Comparison of ENCODE assay signal across 21 cellular contexts in the genomic region with DNA sequence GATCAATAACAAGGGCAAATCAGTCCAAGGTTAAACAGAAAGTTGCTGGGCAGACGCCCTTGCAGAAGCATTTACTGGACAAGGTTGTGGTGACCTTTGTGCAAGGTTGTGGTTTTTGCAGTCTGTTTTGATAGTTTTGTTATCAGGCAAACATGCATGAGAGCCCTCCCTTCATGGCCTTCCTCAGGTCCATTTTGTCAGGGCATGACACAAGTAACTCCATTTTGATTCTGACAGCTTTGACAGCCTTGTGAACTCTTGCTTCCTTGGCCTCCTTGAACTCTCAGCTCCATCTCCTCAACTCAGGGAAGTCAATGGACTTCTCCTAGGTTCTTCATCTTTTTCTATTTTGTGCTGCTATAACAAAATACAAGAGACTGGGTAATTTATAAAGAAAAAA.
DNase-seq lines count a peak whose midpoint lies in the region; ATAC-seq, FAIRE-seq and TF ChIP-seq lines count a peak whose summit lies in the region.
"Had no signal": no experiment of that assay in that cellular context is flagged by ENCODE, and none has a peak within 500 bp of the region (broad histone marks: within the 10 kb centered on the region; RNA-seq: fewer than 3 reads in every experiment).

No MANE protein-coding gene starts in this region.

- H3K4me3 ChIP-seq in A549 (no peak overlapping the region), HUES48 (ENCODE audit: low read depth, low read length) (no peak overlapping the region), trophoblast cell (ENCODE audit: low read depth, low read length) (no peak overlapping the region), mucosa of descending colon (no peak overlapping the region)
- H3K4me3 ChIP-seq: BLaER1, GM12878 had no signal

- no peak overlapping the region for H3K4ac ChIP-seq in trophoblast cell (ENCODE audit: low read depth, low read length)

- peak overlapping the region; percentile 13 to 83; a peak in 3 of 6 replicates for H3K27ac ChIP-seq in A549
- peak overlapping the region; percentile 44 for H3K27ac ChIP-seq in HUES48 (ENCODE audit: low read depth, low read length)
- no peak overlapping the region for H3K27ac ChIP-seq in trophoblast cell (ENCODE audit: low read depth, low read length)
- H3K27ac ChIP-seq: 22Rv1, BLaER1 had no signal

- 82% methylated on average over 1 of the region's 1 CpG for WGBS in A549 (ENCODE audit: missing lambda C conversion rate)
- WGBS in trophoblast cell (ENCODE audit: extremely low coverage, insufficient coverage, insufficient read length) = no CpG with 5 or more reads among the region's 1 CpG

- no peak overlapping the region for H3K4me2 ChIP-seq in A549
- no peak overlapping the region for H3K4me2 ChIP-seq in trophoblast cell (ENCODE audit: low read length)
- H3K4me2 ChIP-seq: BLaER1 had no signal

- no peak overlapping the region for H2BK5ac ChIP-seq in trophoblast cell (ENCODE audit: low read depth, low read length, poor library complexity)

- 0 out of 3 replicates have a peak, but pooled peaks cover 3% of the 10 kb centered on the region for H3K9me3 ChIP-seq in A549
- peaks cover 12% of the 10 kb centered on the region; the same call in 1 of the 2 replicates for H3K9me3 ChIP-seq in HUES48 (ENCODE audit: control insufficient read depth, insufficient read depth, low read length)
- no peaks in the 10 kb centered on the region for H3K9me3 ChIP-seq in trophoblast cell (ENCODE audit: insufficient read depth, low read depth, low read length)
- no peaks in the 10 kb centered on the region for H3K9me3 ChIP-seq in mucosa of descending colon
- H3K9me3 ChIP-seq: BLaER1 had no signal

- H3K4me1 ChIP-seq in A549 = peaks cover 37% of the 10 kb centered on the region
- peaks cover 29% of the 10 kb centered on the region for H3K4me1 ChIP-seq in HUES48 (ENCODE audit: control insufficient read depth, insufficient read depth, low read length)
- H3K4me1 ChIP-seq in trophoblast cell (ENCODE audit: control insufficient read depth in 1 of 2, insufficient read depth in 2 of 2, low read length in 2 of 2) = peaks cover 6 to 17% of the 10 kb centered on the region in 2 experiments
- no peaks in the 10 kb centered on the region for H3K4me1 ChIP-seq in mucosa of descending colon (ENCODE audit: low read depth)
- H3K4me1 ChIP-seq: BLaER1 had no signal

- peak overlapping the region; percentile 4 for H4K91ac ChIP-seq in trophoblast cell (ENCODE audit: low read depth, low read length)

- no peak for TF ChIP-seq RAD21 in A549 (conservative IDR thresholded peaks at IDR 0.05 in 1 of 2, IDR thresholded peaks at IDR 0.05 in 1 of 2)

- H4K8ac ChIP-seq in trophoblast cell (ENCODE audit: low read depth, low read length) = no peak overlapping the region

- no peaks in the 10 kb centered on the region for H3K79me2 ChIP-seq in trophoblast cell (ENCODE audit: control insufficient read depth, insufficient read depth, low read length, poor library complexity)

- no peak for TF ChIP-seq POLR2A in A549 (IDR thresholded peaks at IDR 0.05; ENCODE audit: low read length)

- no peaks in the 10 kb centered on the region for H3K27me3 ChIP-seq in HUES48 (ENCODE audit: control insufficient read depth, insufficient read depth, low read length)
- no peaks in the 10 kb centered on the region for H3K27me3 ChIP-seq in trophoblast cell (ENCODE audit: insufficient read depth, low read length)
- H3K27me3 ChIP-seq: BLaER1 had no signal

- H3K4me1 Mint-ChIP-seq in WTC11 = peaks cover 55% of the 10 kb centered on the region
- no peaks in the 10 kb centered on the region for H3K4me1 Mint-ChIP-seq in activated T-helper 1 cell treated with anti-CD3 and anti-CD28 coated beads, Interleukin-12 subunit alpha, Interleukin-12 subunit beta, Interleukin-2, Interleukin-4 antibody, amounts not matched to agents 30 ng/mL and 10 ng/mL and 1 ng/mL, durations not matched to agents 14 hours and 24 hours and 36 hours (ENCODE audit: low read depth)
- H3K4me1 Mint-ChIP-seq: CD14-positive monocyte; CD4-positive, alpha-beta memory T cell had no signal

- intact Hi-C loops in mucosa of descending colon (cut with DNase I, micrococcal nuclease) = no loop called here
- intact Hi-C loops in activated T-helper 1 cell treated with anti-CD3 and anti-CD28 coated beads, Interleukin-12 subunit alpha, Interleukin-12 subunit beta, Interleukin-2, Interleukin-4 antibody, amounts not matched to agents 30 ng/mL and 10 ng/mL and 1 ng/mL, durations not matched to agents 14 hours and 24 hours and 36 hours (cut with micrococcal nuclease) = no loop called here

- peaks cover 10% of the 10 kb centered on the region for H3K27me3 Mint-ChIP-seq in WTC11 (ENCODE audit: low read depth)
- H3K27me3 Mint-ChIP-seq in activated T-helper 1 cell treated with anti-CD3 and anti-CD28 coated beads, Interleukin-12 subunit alpha, Interleukin-12 subunit beta, Interleukin-2, Interleukin-4 antibody, amounts not matched to agents 30 ng/mL and 10 ng/mL and 1 ng/mL, durations not matched to agents 14 hours and 24 hours and 36 hours (ENCODE audit: insufficient read depth) = peaks cover 8% of the 10 kb centered on the region

- H3K79me1 ChIP-seq in trophoblast cell (ENCODE audit: low read length) = peaks cover 14% of the 10 kb centered on the region

- POLR2A ChIA-PET in A549 (lab: Yijun Ruan, JAX) = no interaction called here
- POLR2A ChIA-PET in WTC11 (lab: Charles Lee) = no interaction called here

- H4K12ac ChIP-seq in trophoblast cell (ENCODE audit: low read depth, low read length) = no peak overlapping the region

- no peak overlapping the region for H3K4me3 Mint-ChIP-seq in WTC11
- H3K4me3 Mint-ChIP-seq in activated T-helper 1 cell treated with anti-CD3 and anti-CD28 coated beads, Interleukin-12 subunit alpha, Interleukin-12 subunit beta, Interleukin-2, Interleukin-4 antibody, amounts not matched to agents 30 ng/mL and 10 ng/mL and 1 ng/mL, durations not matched to agents 14 hours and 24 hours and 36 hours = no peak overlapping the region
- H3K4me3 Mint-ChIP-seq: CD14-positive monocyte; CD4-positive, alpha-beta memory T cell; HFFc6 had no signal

- H3K9me3 Mint-ChIP-seq in WTC11 = peaks cover 13% of the 10 kb centered on the region
- H3K9me3 Mint-ChIP-seq in activated T-helper 1 cell treated with anti-CD3 and anti-CD28 coated beads, Interleukin-12 subunit alpha, Interleukin-12 subunit beta, Interleukin-2, Interleukin-4 antibody, amounts not matched to agents 30 ng/mL and 10 ng/mL and 1 ng/mL, durations not matched to agents 14 hours and 24 hours and 36 hours = no peaks in the 10 kb centered on the region
- H3K9me3 Mint-ChIP-seq: CD4-positive, alpha-beta memory T cell; HFFc6 had no signal

- no peak for ATAC-seq in A549
- ATAC-seq in WTC11 = no peak
- no peak for ATAC-seq in mucosa of descending colon
- no peak for ATAC-seq in GM18502 (IDR thresholded peaks at IDR 0.05; ENCODE audit: poor library complexity, unreplicated experiment)
- ATAC-seq: GM12878, HCT116 had no signal

- H3K18ac ChIP-seq in trophoblast cell (ENCODE audit: low read length) = no peak overlapping the region

- CTCF ChIA-PET in A549 (lab: Yijun Ruan, JAX) (no interaction called here), WTC11 (lab: Charles Lee) (no interaction called here)

- no peak for TF ChIP-seq CTCF in A549 (IDR thresholded peaks at IDR 0.05)
- TF ChIP-seq CTCF in WTC11 (IDR thresholded peaks at IDR 0.05) = no peak
- no peak for TF ChIP-seq CTCF in mucosa of descending colon (IDR thresholded peaks at IDR 0.05)

- H3K9ac ChIP-seq in HUES48 (ENCODE audit: low read depth, low read length) = no peak overlapping the region
- no peak overlapping the region for H3K9ac ChIP-seq in trophoblast cell (ENCODE audit: low read length)
- H3K9ac ChIP-seq: BLaER1 had no signal

- H3K23ac ChIP-seq in trophoblast cell (ENCODE audit: low read length) = no peak overlapping the region

- no peak overlapping the region for H2AFZ ChIP-seq in trophoblast cell (ENCODE audit: insufficient read depth, low read length, poor library complexity)

- H2BK120ac ChIP-seq in trophoblast cell (ENCODE audit: insufficient read depth, low read length, poor library complexity) = peak overlapping the region; percentile 53

- H3K14ac ChIP-seq in trophoblast cell (ENCODE audit: low read length) = no peak overlapping the region

- TF ChIP-seq EP300 in A549 (IDR thresholded peaks at IDR 0.05) = no peak

- H2AK5ac ChIP-seq in trophoblast cell (ENCODE audit: low read length) = no peak overlapping the region

- H3K36me3 ChIP-seq in HUES48 (ENCODE audit: control insufficient read depth, insufficient read depth, low read length) (no peaks in the 10 kb centered on the region), trophoblast cell (ENCODE audit: control insufficient read depth in 1 of 2, insufficient read depth in 2 of 2, low read length in 2 of 2) (no peaks in the 10 kb centered on the region), mucosa of descending colon (ENCODE audit: low read depth) (no peaks in the 10 kb centered on the region)
- H3K36me3 ChIP-seq: BLaER1 had no signal

- DNase-seq in A549 (ENCODE audit: low read depth in 1 of 2, low spot score in 1 of 2) (no peak), WTC11 (ENCODE audit: low spot score) (no peak), trophoblast cell (no peak), mucosa of descending colon (no peak)
- no peak for DNase-seq in activated T-helper 1 cell treated with anti-CD3 and anti-CD28 coated beads, Interleukin-12 subunit alpha, Interleukin-12 subunit beta, Interleukin-2, Interleukin-4 antibody, amounts not matched to agents 30 ng/mL and 10 ng/mL and 1 ng/mL, durations not matched to agents 14 hours and 24 hours and 36 hours (ENCODE audit: low spot score)
- DNase-seq: Calu3; CD4-positive, alpha-beta memory T cell; DMS79 treated with DMSO at 0.1 percent for 48 hours; H7; HFFc6; IMR-90; Karpas-422; KBM-7 had no signal

- peaks cover 10% of the 10 kb centered on the region for H3K36me3 Mint-ChIP-seq in WTC11
- no peaks in the 10 kb centered on the region for H3K36me3 Mint-ChIP-seq in activated T-helper 1 cell treated with anti-CD3 and anti-CD28 coated beads, Interleukin-12 subunit alpha, Interleukin-12 subunit beta, Interleukin-2, Interleukin-4 antibody, amounts not matched to agents 30 ng/mL and 10 ng/mL and 1 ng/mL, durations not matched to agents 14 hours and 24 hours and 36 hours (ENCODE audit: low read depth)
- H3K36me3 Mint-ChIP-seq: CD14-positive monocyte; CD4-positive, alpha-beta memory T cell had no signal

- no peak overlapping the region for H2BK12ac ChIP-seq in trophoblast cell (ENCODE audit: low read length)

- FAIRE-seq in A549 (lab: Jason Lieb, UNC) = no peak
- FAIRE-seq: GM12878, GM19239 had no signal

- H3K27ac Mint-ChIP-seq in WTC11 = no peak overlapping the region
- H3K27ac Mint-ChIP-seq in activated T-helper 1 cell treated with anti-CD3 and anti-CD28 coated beads, Interleukin-12 subunit alpha, Interleukin-12 subunit beta, Interleukin-2, Interleukin-4 antibody, amounts not matched to agents 30 ng/mL and 10 ng/mL and 1 ng/mL, durations not matched to agents 14 hours and 24 hours and 36 hours = no peak overlapping the region
- H3K27ac Mint-ChIP-seq: CD14-positive monocyte; CD4-positive, alpha-beta memory T cell; HFFc6 had no signal

TF ChIP-seq in A549, 52 proteins besides CTCF, POLR2A, EP300 and RAD21 (continues in another document):
- TF ChIP-seq PHF8 (IDR thresholded peaks at IDR 0.05; ENCODE audit: borderline replicate concordance, low read depth) (no peak), HDAC2 (IDR thresholded peaks at IDR 0.05) (no peak)

TF ChIP-seq in WTC11, 78 proteins besides CTCF, POLR2A, EP300 and RAD21 (continues in another document):
- TF ChIP-seq ZNF396 (CRISPR knock-in tag; IDR thresholded peaks at IDR 0.05; ENCODE audit: borderline replicate concordance) (0 out of 2 replicates have a peak, but pooled peaks have one; percentile 23), TP53 (CRISPR knock-in tag; IDR thresholded peaks at IDR 0.05) (no peak)
